ENCODE assay signal across 19 cellular contexts in the genomic region with DNA sequence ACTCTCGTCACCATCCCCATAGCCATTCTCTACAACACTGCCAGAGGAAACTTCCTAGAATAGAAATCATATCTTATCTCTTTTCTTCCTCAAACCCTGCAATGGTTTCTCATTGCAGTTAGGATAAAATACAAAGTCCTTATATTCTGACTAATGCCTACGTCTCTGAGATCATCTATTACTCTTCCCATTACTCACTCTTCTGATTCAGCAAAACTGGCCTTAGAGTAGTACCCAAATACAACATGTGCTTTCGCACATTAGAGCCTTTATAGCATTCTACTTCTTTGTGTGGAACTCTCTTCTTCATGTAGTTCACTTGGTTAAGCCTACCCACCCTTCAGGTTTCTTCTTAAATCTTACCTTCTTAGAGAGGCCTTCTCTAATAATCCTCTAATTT. TPM values are rescaled to one million over a fixed set of nuclear protein-coding genes. Genes with fewer than 3 reads are reported as not detected.
DNase-seq lines count a peak whose midpoint lies in the region; ATAC-seq and TF ChIP-seq lines count a peak whose summit lies in the region.
"Had no signal": no experiment of that assay in that cellular context is flagged by ENCODE, and none has a peak within 500 bp of the region (broad histone marks: within the 10 kb centered on the region; RNA-seq: fewer than 3 reads in every experiment).

No MANE protein-coding gene starts in this region.

- ATAC-seq in HG02884 (IDR thresholded peaks at IDR 0.05; ENCODE audit: unreplicated experiment), result no peak
- ATAC-seq: A549, Panc1 had no signal

- TF ChIP-seq CTCF in epithelial cell of esophagus (IDR thresholded peaks at IDR 0.05; ENCODE audit: insufficient read depth, low read depth, low read length, missing control alignments), result no peak

- peak; percentile 0 for DNase-seq in ELR (ENCODE audit: low read depth)
- DNase-seq in M059J (ENCODE audit: low read depth), result peak; percentile 60
- peak; percentile 2 for DNase-seq in epithelial cell of esophagus (ENCODE audit: low read depth)
- peak; percentile 8 for DNase-seq in iris pigment epithelial cell (ENCODE audit: low read depth)
- no peak for DNase-seq in NCI-H1105 treated with DMSO at 0.1 percent for 48 hours (lab: John Stamatoyannopoulos, UW)
- no peak for DNase-seq in mucosa of gallbladder (ENCODE audit: low spot score)
- DNase-seq in NCI-H2196 (lab: John Stamatoyannopoulos, UW; ENCODE audit: unreplicated experiment), result no peak
- DNase-seq: BE2C, DMS79, NCI-H1105, NCI-H2029 treated with DMSO at 0.1 percent for 48 hours, NCI-H345, NCI-H524, NCI-H774 had no signal

- H3K4me3 ChIP-seq in epithelial cell of esophagus (ENCODE audit: low read length), result no peak overlapping the region
- H3K4me3 ChIP-seq: A549, SJSA1 had no signal

RNA-seq across cellular contexts. Expression of a gene that starts 28.0 kb away (rescaled TPM):
- total RNA-seq in M059J (2014; rRNA removed; shearing (Covaris generic)), result 0.05 and 0.49 TPM in 2 replicates
- total RNA-seq in mucosa of gallbladder, result not detected
- total RNA-seq: HT-29, SJSA1 had no signal

Comparison
In these comparisons a context has a peak if more than half of its experiments do, and no peak if none do; other contexts are left out.
1. DNase-seq: peak in ELR (single experiment), M059J (single experiment), epithelial cell of esophagus (single experiment) and iris pigment epithelial cell (single experiment); none in NCI-H1105 treated with DMSO at 0.1 percent for 48 hours (single experiment), mucosa of gallbladder (single experiment) and NCI-H2196 (single experiment).